ENCODE assay signal across 22 cellular contexts in genomic region chr12:45852508-45852907, GRCh38.
"Had no signal": no experiment of that assay in that cellular context is flagged by ENCODE, and none has a peak within 500 bp of the region (broad histone marks: within the 10 kb centered on the region; RNA-seq: fewer than 3 reads in every experiment).

No MANE protein-coding gene starts in this region.

- ATAC-seq: activated CD4-positive, CD25-positive, alpha-beta regulatory T cell treated with anti-CD3 and anti-CD28 coated beads, Interleukin-2, amount 50 U/mL, for 24 hours; activated CD8-positive, alpha-beta T cell treated with anti-CD3 and anti-CD28 coated beads for 36 hours; activated T-cell treated with anti-CD3 and anti-CD28 coated beads, Interleukin-2, amount 50 U/mL, for 72 hours had no signal

- H3K9me3 ChIP-seq: adrenal gland, breast epithelium, SJCRH30, SK-N-SH had no signal

- DNase-seq: activated CD4-positive, alpha-beta T cell treated with anti-CD3 and anti-CD28 coated beads for 4 hours; activated CD8-positive, alpha-beta memory T cell treated with anti-CD3 and anti-CD28 coated beads, Interleukin-2, amount 50 U/mL, for 4 hours; activated CD8-positive, alpha-beta T cell treated with anti-CD3 and anti-CD28 coated beads for 36 hours; activated gamma-delta T cell treated with Interleukin-2 at 50 U/mL for 16 hours; activated naive CD4-positive, alpha-beta T cell treated with anti-CD3 and anti-CD28 coated beads, Interleukin-2, amount 50 U/mL, for 16 hours; activated naive CD8-positive, alpha-beta T cell treated with anti-CD3 and anti-CD28 coated beads, Interleukin-2, amount 10 ng/mL, durations not matched to agents 7 days and 5 days; activated T-cell treated with anti-CD3 and anti-CD28 coated beads, Interleukin-2, amount 50 U/mL, for 72 hours; adrenal gland; KG1; NCI-H1092; NCI-H1417 treated with DMSO at 0.1 percent for 48 hours; NCI-H1694; NCI-H2029; NCI-H2107; NCI-H345; NCI-H510A; NCI-H526 treated with DMSO at 0.1 percent for 48 hours; NCI-H82; SJCRH30; SK-N-SH had no signal

- H3K27me3 ChIP-seq: adrenal gland, breast epithelium, SJCRH30 had no signal

- H3K27ac ChIP-seq: adrenal gland, breast epithelium, SJCRH30 had no signal

- H3K4me3 ChIP-seq: adrenal gland, breast epithelium, SJCRH30 had no signal

- H3K4me1 ChIP-seq: adrenal gland, breast epithelium, SJCRH30 had no signal
